In the genomic region with DNA sequence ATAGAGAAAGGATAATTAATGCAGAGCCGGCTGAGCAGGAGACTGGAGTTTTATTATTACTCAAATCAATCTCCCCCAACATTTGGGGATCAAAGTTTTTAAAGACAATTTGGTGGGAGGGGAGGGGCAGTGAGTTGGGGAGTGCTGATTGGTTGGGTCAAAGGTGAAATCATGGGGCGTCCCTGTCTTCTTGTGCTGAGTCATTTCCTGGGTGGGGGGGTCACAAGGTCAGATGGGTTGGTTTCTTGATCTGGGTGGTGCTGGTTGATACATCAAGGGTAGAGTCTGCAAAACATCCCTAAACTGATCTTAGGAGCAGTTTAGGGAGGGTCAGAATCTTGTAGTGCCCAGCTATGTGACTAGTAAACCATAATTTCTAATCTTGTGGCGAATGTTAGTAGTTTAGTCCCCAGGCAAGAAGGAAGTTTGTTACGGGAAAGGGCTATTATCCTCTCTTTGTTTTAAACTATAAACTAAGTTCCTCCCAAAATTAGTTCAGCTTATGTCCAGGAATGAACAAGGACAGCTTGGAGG, we compare ENCODE assay signal across 1 cellular context.
TF ChIP-seq lines count a peak whose summit lies in the region.

No MANE protein-coding gene starts in this region.

TF ChIP-seq in GM12878, 131 proteins besides CTCF, POLR2A, EP300 and RAD21:
- TF ChIP-seq NR2F1 (conservative IDR thresholded peaks at IDR 0.05) (peak; percentile 72), NR2C1 (IDR thresholded peaks at IDR 0.05) (0 out of 2 replicates have a peak, but pooled peaks have one; percentile 34), SMAD5 (IDR thresholded peaks at IDR 0.05; ENCODE audit: low read depth) (no peak)
